In genomic region chr3:136250226-136250861, GRCh38 we compare ENCODE assay signal across 8 cellular contexts. TPM values are rescaled to one million over a fixed set of nuclear protein-coding genes. Genes with fewer than 3 reads are reported as not detected.
DNase-seq lines count a peak whose midpoint lies in the region; ATAC-seq, FAIRE-seq and TF ChIP-seq lines count a peak whose summit lies in the region.

TSS of gene PCCB (plus strand) at chr3:136250340. CDS start at chr3:136250376, 36 bp downstream.

- H3K9me3 ChIP-seq in heart left ventricle (no peaks in the 10 kb centered on the region), upper lobe of left lung (no peaks in the 10 kb centered on the region)

- DNase-seq in GM12891 (ENCODE audit: insufficient read length, low spot score) (peak; percentile 85), NCI-H1436 (lab: John Stamatoyannopoulos, UW) (peak; percentile 96), T follicular helper cell (ENCODE audit: low read depth) (peak; percentile 88), heart left ventricle (peak; percentile 92 to 98 (median 96)), posterior cingulate gyrus (peak; percentile 83 to 99 (median 90)), upper lobe of left lung (peak; percentile 97 to 98)

- ATAC-seq in HG02840 (IDR thresholded peaks at IDR 0.05; ENCODE audit: low FRiP score, unreplicated experiment) (peak; percentile 96), heart left ventricle (peak; percentile 98 to 99 (median 98)), upper lobe of left lung (ENCODE audit: low FRiP score in 2 of 2) (peak; percentile 99)

- TF ChIP-seq EP300 in upper lobe of left lung (IDR thresholded peaks at IDR 0.05): no peak

- TF ChIP-seq POLR2A in GM12891 (IDR thresholded peaks at IDR 0.05; ENCODE audit: low read depth, low read length) (peak; percentile 53; the same call in 1 of the 2 replicates), heart left ventricle (IDR thresholded peaks at IDR 0.05) (peak in 1 of 2 donors; percentile 62), upper lobe of left lung (IDR thresholded peaks at IDR 0.05) (peak in 2 of 4 donors; percentile 70 to 80)

- intact Hi-C loops in heart left ventricle (cut with DNase I): loop anchor here (1.0 to 10.0 kb wide), 9 partner anchors 53 to 502 kb away; partner anchors contain the start of genes MSL2 (in 7 of the 10) and STAG1 (in 3 of the 10)
- intact Hi-C loops in posterior cingulate gyrus (cut with DNase I): loop anchor here (2.0 to 5.0 kb wide), 2 partner anchors 54 to 502 kb away; partner anchors contain the start of genes MSL2 and STAG1

- WGBS in adipose tissue, 3 donors: 0 to 1% (median 0%) methylated on average over 53 to 58 of the region's 58 CpGs
- WGBS in heart left ventricle, 4 donors: 0% methylated on average over 11 to 58 of the region's 58 CpGs
- 0% methylated on average over 5 to 35 of the region's 58 CpGs for WGBS in upper lobe of left lung, 2 donors

- peak; percentile 96 for FAIRE-seq in GM12891 (lab: Jason Lieb, UNC)

- H3K27me3 ChIP-seq in heart left ventricle: no peaks in the 10 kb centered on the region
- no peaks in the 10 kb centered on the region for H3K27me3 ChIP-seq in upper lobe of left lung

- H3K36me3 ChIP-seq in heart left ventricle: peaks cover 0 to 1% (median 0%) of the 10 kb centered on the region in 9 donors
- no peaks in the 10 kb centered on the region for H3K36me3 ChIP-seq in upper lobe of left lung

- peaks cover 0 to 21% (median 12%) of the 10 kb centered on the region in 12 donors for H3K4me1 ChIP-seq in heart left ventricle
- peaks cover 10 to 21% (median 14%) of the 10 kb centered on the region in 4 donors for H3K4me1 ChIP-seq in upper lobe of left lung

- peak; percentile 74 to 92 (median 86) for TF ChIP-seq CTCF in heart left ventricle (IDR thresholded peaks at IDR 0.05)
- peak; percentile 61 to 99 (median 97) for TF ChIP-seq CTCF in upper lobe of left lung (IDR thresholded peaks at IDR 0.05)

- H3K27ac ChIP-seq in adipose tissue (ENCODE audit: low read depth, low read length) (peak within 1 kb of the TSS; percentile 34), heart left ventricle (peak within 1 kb of the TSS; percentile 77 to 98 (median 93)), upper lobe of left lung (peak within 1 kb of the TSS; percentile 85 to 94 (median 92))

- peak within 1 kb of the TSS; percentile 35 to 94 (median 73) for H3K4me3 ChIP-seq in heart left ventricle
- H3K4me3 ChIP-seq in upper lobe of left lung: peak within 1 kb of the TSS; percentile 44 to 73 (median 66)

TF ChIP-seq in GM12891, 5 proteins besides CTCF, POLR2A, EP300 and RAD21:
- TF ChIP-seq TAF1 (IDR thresholded peaks at IDR 0.05; ENCODE audit: low read depth, low read length) (peak; percentile 53), SPI1 (IDR thresholded peaks at IDR 0.05; ENCODE audit: low read depth, low read length) (no peak), PAX5 (IDR thresholded peaks at IDR 0.05; ENCODE audit: insufficient read depth, low read length, severe bottlenecking) (no peak), POU2F2 (IDR thresholded peaks at IDR 0.05; ENCODE audit: low read depth, low read length) (no peak), POLR2AphosphoS5 (IDR thresholded peaks at IDR 0.05; ENCODE audit: low read depth, low read length) (peak; percentile 59; the same call in 1 of the 2 replicates)

RNA-seq across cellular contexts. Expression of gene PCCB, which starts in this region (rescaled TPM):
- 46.1 TPM for polyA plus RNA-seq in GM12891 (2012; ENCODE audit: low read depth, missing spikeins)
- 10 to 100 TPM; 13.2 to 41.2 (median 26.8) TPM for polyA plus RNA-seq in adipose tissue
- 100 to 1,000 TPM in 5 of 9 donors, 10 to 100 TPM in 4; 58.5 to 154 (median 103) TPM for total RNA-seq in heart left ventricle
- polyA plus RNA-seq in heart left ventricle: 10 to 100 TPM; 33.9 to 45.1 TPM
- total RNA-seq in upper lobe of left lung: 10 to 100 TPM in 5 of 6 donors, 1 to 10 TPM in 1; 5.2 to 44.6 (median 31.2) TPM

Comparison
In these comparisons a context has a peak if more than half of its experiments do, and no peak if none do; other contexts are left out.
1. Peak in every context shown above with its lines: DNase-seq, ATAC-seq, H3K4me3 ChIP-seq and H3K27ac ChIP-seq.
2. H3K27ac ChIP-seq: peak in every context shown above with its lines; median percentile 93 in heart left ventricle; 92 in upper lobe of left lung; 34 in adipose tissue.